ENCODE assay signal across 7 cellular contexts in the genomic region with DNA sequence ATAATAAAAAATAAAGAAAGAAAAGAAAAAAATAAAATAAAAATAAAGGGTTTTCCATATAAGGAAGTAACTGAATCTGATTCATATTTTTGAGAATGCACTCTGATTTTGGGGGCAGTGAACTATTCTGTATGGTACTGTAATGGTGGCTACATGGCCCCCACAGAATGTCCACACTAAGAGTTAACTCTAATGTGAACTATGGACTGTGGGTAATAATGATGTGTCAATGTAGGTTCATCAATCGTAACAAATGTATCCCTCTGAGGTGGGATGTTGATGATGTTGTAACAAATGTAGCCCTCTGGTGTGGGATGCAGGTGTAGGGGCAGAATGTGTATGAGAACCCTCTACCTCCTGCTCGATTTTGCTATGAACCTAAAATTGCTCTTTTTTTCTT. TPM values are rescaled to one million over a fixed set of nuclear protein-coding genes. Genes with fewer than 3 reads are reported as not detected.
"Had no signal": no experiment of that assay in that cellular context is flagged by ENCODE, and none has a peak within 500 bp of the region (broad histone marks: within the 10 kb centered on the region; RNA-seq: fewer than 3 reads in every experiment).

No MANE protein-coding gene starts in this region.

- ATAC-seq: GM12878 had no signal

- DNase-seq: GDM1, GF-D8 had no signal

- FAIRE-seq: GM12878, GM12891, GM12892, GM18507, GM19239 had no signal

- H3K4me3 ChIP-seq: GM12878 had no signal

RNA-seq across cellular contexts. Expression of a gene that starts 42.2 kb away (rescaled TPM):
- total RNA-seq: GM12878 had no signal

RNA-seq across cellular contexts. Expression of a gene that starts 56.9 kb away (rescaled TPM):
- total RNA-seq: GM12878 had no signal
